In genomic region chr4:21452931-21453330, GRCh38 we compare ENCODE assay signal across 21 cellular contexts.
DNase-seq lines count a peak whose midpoint lies in the region; ATAC-seq and TF ChIP-seq lines count a peak whose summit lies in the region.
"Had no signal": no experiment of that assay in that cellular context is flagged by ENCODE, and none has a peak within 500 bp of the region (broad histone marks: within the 10 kb centered on the region; RNA-seq: fewer than 3 reads in every experiment).

No MANE protein-coding gene starts in this region.

- no peak overlapping the region for H3K4me3 Mint-ChIP-seq in activated naive CD8-positive, alpha-beta T cell treated with anti-CD3 and anti-CD28 coated beads, Interleukin-2, amount 50 U/mL, for 24 hours
- H3K4me3 Mint-ChIP-seq: CD8-positive, alpha-beta T cell had no signal

- no peak overlapping the region for H3K4me3 ChIP-seq in mammary epithelial cell (replicated peaks in 1 of 3; ENCODE audit: insufficient read depth in 1 of 3, low read depth in 2 of 3, low read length in 3 of 3)
- H3K4me3 ChIP-seq in breast epithelium = no peak overlapping the region
- H3K4me3 ChIP-seq in epithelial cell of esophagus (ENCODE audit: low read length) = no peak overlapping the region
- H3K4me3 ChIP-seq in mesendoderm (ENCODE audit: low read length) = no peak overlapping the region
- H3K4me3 ChIP-seq in gastrocnemius medialis = no peak overlapping the region
- H3K4me3 ChIP-seq: BLaER1 treated with 17β-estradiol and CSF1 and Interleukin-3, amounts not matched to agents 10 nM and 100 nM had no signal

- H3K9ac ChIP-seq in mammary epithelial cell (ENCODE audit: insufficient read depth, low read length) (no peak overlapping the region), mesendoderm (ENCODE audit: low read length) (no peak overlapping the region)
- H3K9ac ChIP-seq: BLaER1 treated with 17β-estradiol and CSF1 and Interleukin-3, amounts not matched to agents 10 nM and 100 nM; SK-N-SH had no signal

- H3K27me3 Mint-ChIP-seq in activated naive CD8-positive, alpha-beta T cell treated with anti-CD3 and anti-CD28 coated beads, Interleukin-2, amount 50 U/mL, for 24 hours = no peaks in the 10 kb centered on the region

- H3K18ac ChIP-seq in mesendoderm (ENCODE audit: low read length) = no peak overlapping the region

- intact Hi-C loops in mammary epithelial cell (cut with micrococcal nuclease) (no loop called here), breast epithelium (cut with DNase I; ENCODE audit: low total_unique reads) (loop anchor here (5.0 kb wide), 1 partner anchor 1276 kb away; no protein-coding TSS in a partner anchor), gastrocnemius medialis (cut with DNase I; ENCODE audit: low total_unique reads) (no loop called here)

- no peak overlapping the region for H3K27ac Mint-ChIP-seq in activated naive CD8-positive, alpha-beta T cell treated with anti-CD3 and anti-CD28 coated beads, Interleukin-2, amount 50 U/mL, for 24 hours
- H3K27ac Mint-ChIP-seq: CD8-positive, alpha-beta T cell had no signal

- TF ChIP-seq POLR2A in breast epithelium (IDR thresholded peaks at IDR 0.05) (no peak), gastrocnemius medialis (IDR thresholded peaks at IDR 0.05) (no peak)

- CTCF ChIA-PET in mammary epithelial cell (lab: Charles Lee; ENCODE audit: low non-redundant PET) = no interaction called here

- ATAC-seq in HG03025 (IDR thresholded peaks at IDR 0.05; ENCODE audit: low FRiP score, unreplicated experiment) (no peak), HG03139 (IDR thresholded peaks at IDR 0.05; ENCODE audit: unreplicated experiment) (no peak), gastrocnemius medialis (no peak)
- no peak for ATAC-seq in activated naive CD8-positive, alpha-beta T cell treated with anti-CD3 and anti-CD28 coated beads, Interleukin-2, amount 50 U/mL, for 24 hours
- ATAC-seq: CD8-positive, alpha-beta T cell; PC-3 had no signal

- no peak overlapping the region for H2BK5ac ChIP-seq in mesendoderm (ENCODE audit: low read length)

- H3K56ac ChIP-seq in mesendoderm (ENCODE audit: low read length) = no peak overlapping the region

- no peak overlapping the region for H3K4ac ChIP-seq in mesendoderm (ENCODE audit: low read depth, low read length)

- dilution Hi-C loops in mammary epithelial cell (cut with HindIII; ENCODE audit: low sequenced_read_pairs) = no loop called here

- in situ Hi-C loops in mammary epithelial cell (cut with MboI; ENCODE audit: low sequenced_read_pairs in 2 of 2) = loop anchor here (25.0 kb wide), 2 partner anchors 266 to 691 kb away; no protein-coding TSS in a partner anchor
- in situ Hi-C loops in gastrocnemius medialis (cut with MboI; ENCODE audit: low sequenced_read_pairs in 4 of 4) = no loop called here

- H3K27ac ChIP-seq in mammary epithelial cell (ENCODE audit: insufficient read depth, low read depth, low read length) = no peak overlapping the region
- no peak overlapping the region for H3K27ac ChIP-seq in breast epithelium
- no peak overlapping the region for H3K27ac ChIP-seq in mesendoderm (ENCODE audit: low read depth, low read length)
- H3K27ac ChIP-seq in gastrocnemius medialis = no peak overlapping the region
- H3K27ac ChIP-seq: 22Rv1; BLaER1 treated with 17β-estradiol and CSF1 and Interleukin-3, amounts not matched to agents 10 nM and 100 nM had no signal

- H3K9me3 Mint-ChIP-seq in activated naive CD8-positive, alpha-beta T cell treated with anti-CD3 and anti-CD28 coated beads, Interleukin-2, amount 50 U/mL, for 24 hours = peaks cover 7% of the 10 kb centered on the region

- H2AFZ ChIP-seq in mammary epithelial cell (ENCODE audit: low read depth, low read length) = no peak overlapping the region

- no peaks in the 10 kb centered on the region for H4K20me1 ChIP-seq in mammary epithelial cell (ENCODE audit: insufficient read depth, low read length)
- H4K20me1 ChIP-seq: BLaER1 treated with 17β-estradiol and CSF1 and Interleukin-3, amounts not matched to agents 10 nM and 100 nM had no signal

- H2BK15ac ChIP-seq in mesendoderm (replicated peaks; ENCODE audit: low read depth) = no peak overlapping the region

- BruUV-seq in mammary epithelial cell (replicated peaks; lab: Mats Ljungman, UMichigan) = no TSS peak

- no peaks in the 10 kb centered on the region for H3K36me3 ChIP-seq in mammary epithelial cell (ENCODE audit: insufficient read depth, low read length)
- H3K36me3 ChIP-seq in breast epithelium = no peaks in the 10 kb centered on the region
- H3K36me3 ChIP-seq in mesendoderm (ENCODE audit: control insufficient read depth, insufficient read depth, low read length) = no peaks in the 10 kb centered on the region
- no peaks in the 10 kb centered on the region for H3K36me3 ChIP-seq in gastrocnemius medialis
- H3K36me3 ChIP-seq: BLaER1 treated with 17β-estradiol and CSF1 and Interleukin-3, amounts not matched to agents 10 nM and 100 nM had no signal

- TF ChIP-seq CTCF in mammary epithelial cell (conservative IDR thresholded peaks at IDR 0.05 in 1 of 2, IDR thresholded peaks at IDR 0.05 in 1 of 2; ENCODE audit: extremely low read depth in 1 of 2, insufficient read depth in 1 of 2, low read depth in 1 of 2, low read length in 2 of 2) = no peak
- no peak for TF ChIP-seq CTCF in breast epithelium (IDR thresholded peaks at IDR 0.05)
- TF ChIP-seq CTCF in epithelial cell of esophagus (IDR thresholded peaks at IDR 0.05; ENCODE audit: insufficient read depth, low read depth, low read length, missing control alignments) = no peak
- no peak for TF ChIP-seq CTCF in gastrocnemius medialis (IDR thresholded peaks at IDR 0.05 in 4 of 5, conservative IDR thresholded peaks at IDR 0.05 in 1 of 5)

- H3K9me3 ChIP-seq in mammary epithelial cell (replicated peaks; ENCODE audit: insufficient read depth, low read length) = no peaks in the 10 kb centered on the region
- H3K9me3 ChIP-seq in breast epithelium = no peaks in the 10 kb centered on the region
- no peaks in the 10 kb centered on the region for H3K9me3 ChIP-seq in gastrocnemius medialis
- H3K9me3 ChIP-seq: BLaER1 treated with 17β-estradiol and CSF1 and Interleukin-3, amounts not matched to agents 10 nM and 100 nM; SK-N-SH had no signal

- DNase-seq in mammary epithelial cell = peak; percentile 13
- DNase-seq in breast epithelium (ENCODE audit: low spot score in 2 of 2) = no peak
- peak; percentile 3 for DNase-seq in epithelial cell of esophagus (ENCODE audit: low read depth)
- peak; percentile 21 for DNase-seq in mesendoderm
- DNase-seq in gastrocnemius medialis = no peak
- no peak for DNase-seq in activated naive CD8-positive, alpha-beta T cell treated with anti-CD3 and anti-CD28 coated beads, Interleukin-2, amount 50 U/mL, for 24 hours
- DNase-seq: Calu3; CD8-positive, alpha-beta T cell; GOT3; HCEC 1CT; Karpas-422; NCI-H187; NCI-H69; PC-3; RPMI8226; SIG-M5; SK-N-SH had no signal

- H2AK5ac ChIP-seq in mesendoderm (ENCODE audit: low read length) = no peak overlapping the region

- H3K27me3 ChIP-seq in mammary epithelial cell (ENCODE audit: insufficient read depth, low read length) = peaks cover 14% of the 10 kb centered on the region
- H3K27me3 ChIP-seq in breast epithelium = no peaks in the 10 kb centered on the region
- peaks cover 1% of the 10 kb centered on the region for H3K27me3 ChIP-seq in mesendoderm (ENCODE audit: insufficient read depth, low read length, poor library complexity)
- no peaks in the 10 kb centered on the region for H3K27me3 ChIP-seq in gastrocnemius medialis
- H3K27me3 ChIP-seq: BLaER1 treated with 17β-estradiol and CSF1 and Interleukin-3, amounts not matched to agents 10 nM and 100 nM had no signal

- H3K4me1 Mint-ChIP-seq in activated naive CD8-positive, alpha-beta T cell treated with anti-CD3 and anti-CD28 coated beads, Interleukin-2, amount 50 U/mL, for 24 hours = no peaks in the 10 kb centered on the region

- H3K79me2 ChIP-seq in mammary epithelial cell (ENCODE audit: insufficient read depth, low read length) (no peaks in the 10 kb centered on the region), mesendoderm (ENCODE audit: control insufficient read depth, insufficient read depth, low read length) (no peaks in the 10 kb centered on the region)

- H3K4me2 ChIP-seq in mammary epithelial cell (ENCODE audit: insufficient read depth, low read depth, low read length) (no peak overlapping the region), mesendoderm (ENCODE audit: low read length) (no peak overlapping the region)
- H3K4me2 ChIP-seq: BLaER1 treated with 17β-estradiol and CSF1 and Interleukin-3, amounts not matched to agents 10 nM and 100 nM; SK-N-SH had no signal

- no peak overlapping the region for H4K8ac ChIP-seq in mesendoderm (ENCODE audit: low read depth, low read length)

- H3K4me1 ChIP-seq in mammary epithelial cell (ENCODE audit: insufficient read depth, low read length) (peaks cover 13% of the 10 kb centered on the region), breast epithelium (no peaks in the 10 kb centered on the region), mesendoderm (ENCODE audit: control insufficient read depth, low read depth, low read length) (no peaks in the 10 kb centered on the region), gastrocnemius medialis (no peaks in the 10 kb centered on the region)

- no peak overlapping the region for H4K5ac ChIP-seq in mesendoderm (ENCODE audit: low read length)

- H3K79me1 ChIP-seq in mesendoderm (ENCODE audit: low read length) = no peaks in the 10 kb centered on the region

- no peak overlapping the region for H2BK120ac ChIP-seq in mesendoderm (ENCODE audit: low read depth, low read length)

- H3K36me3 Mint-ChIP-seq in activated naive CD8-positive, alpha-beta T cell treated with anti-CD3 and anti-CD28 coated beads, Interleukin-2, amount 50 U/mL, for 24 hours (ENCODE audit: low read depth) = no peaks in the 10 kb centered on the region
- H3K36me3 Mint-ChIP-seq: CD8-positive, alpha-beta T cell had no signal

- H3K23ac ChIP-seq in mesendoderm (ENCODE audit: low read length) = no peak overlapping the region

Comparison
In these comparisons a context has a peak if more than half of its experiments do, and no peak if none do; other contexts are left out.
1. DNase-seq: peak in mammary epithelial cell (single experiment), epithelial cell of esophagus (single experiment) and mesendoderm (single experiment); none in breast epithelium (0 of 2), gastrocnemius medialis (0 of 2) and activated naive CD8-positive, alpha-beta T cell treated with anti-CD3 and anti-CD28 coated beads, Interleukin-2, amount 50 U/mL, for 24 hours (single experiment).
2. in situ Hi-C loops: an anchor here in mammary epithelial cell (25.0 kb wide); none called in gastrocnemius medialis.